ENCODE assay signal across 1 cellular context in genomic region chr4:1031956-1032795, GRCh38.
TF ChIP-seq lines count a peak whose summit lies in the region.

No MANE protein-coding gene starts in this region.

TF ChIP-seq in H1, 55 proteins besides CTCF, POLR2A, EP300 and RAD21:
- no peak for TF ChIP-seq BCL11A (IDR thresholded peaks at IDR 0.05; ENCODE audit: low read depth in 2 of 2, low read length in 2 of 2)
- TF ChIP-seq PHF8 (conservative IDR thresholded peaks at IDR 0.05; ENCODE audit: low read depth, low read length) = no peak
